ENCODE assay signal across 1 cellular context in the genomic region with DNA sequence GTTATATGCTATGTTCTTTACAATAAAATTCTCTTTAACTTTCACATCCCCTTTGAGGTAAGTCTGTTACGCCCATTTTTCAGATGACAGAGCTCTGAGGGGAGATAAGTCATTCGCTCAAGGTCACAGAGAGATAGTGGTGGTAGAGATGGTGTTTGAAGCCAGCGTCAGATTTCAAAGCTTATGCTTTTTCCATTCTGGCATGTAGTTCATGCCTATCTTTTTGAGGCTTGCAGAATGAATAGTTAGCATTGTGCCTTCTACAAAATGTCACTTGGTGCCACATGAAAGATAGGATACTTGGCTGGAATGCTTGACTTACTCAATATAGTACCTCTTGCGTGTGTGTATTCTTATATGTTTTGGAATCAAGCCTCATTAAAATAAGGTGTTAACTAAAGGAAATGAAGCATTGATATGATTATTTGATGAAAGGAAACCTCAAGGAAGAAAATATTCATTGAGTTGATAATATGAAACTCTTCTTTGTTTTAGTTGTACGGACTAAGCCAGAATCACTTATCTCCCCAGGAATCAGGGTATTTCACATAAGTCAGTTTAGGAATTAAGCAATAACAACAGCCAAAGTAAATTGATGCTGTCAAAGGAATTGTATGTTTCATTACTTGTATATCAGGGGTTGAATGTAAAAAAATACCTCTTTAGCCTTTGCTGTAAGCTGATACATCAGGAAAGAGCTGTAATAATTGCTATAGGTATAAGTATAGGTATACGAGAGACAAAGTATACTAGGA.
TF ChIP-seq lines count a peak whose summit lies in the region.

No MANE protein-coding gene starts in this region.

TF ChIP-seq in HepG2, 621 proteins besides CTCF, POLR2A, EP300 and RAD21 (continued from another document and continues in another):
- TF ChIP-seq, protein P1, sequence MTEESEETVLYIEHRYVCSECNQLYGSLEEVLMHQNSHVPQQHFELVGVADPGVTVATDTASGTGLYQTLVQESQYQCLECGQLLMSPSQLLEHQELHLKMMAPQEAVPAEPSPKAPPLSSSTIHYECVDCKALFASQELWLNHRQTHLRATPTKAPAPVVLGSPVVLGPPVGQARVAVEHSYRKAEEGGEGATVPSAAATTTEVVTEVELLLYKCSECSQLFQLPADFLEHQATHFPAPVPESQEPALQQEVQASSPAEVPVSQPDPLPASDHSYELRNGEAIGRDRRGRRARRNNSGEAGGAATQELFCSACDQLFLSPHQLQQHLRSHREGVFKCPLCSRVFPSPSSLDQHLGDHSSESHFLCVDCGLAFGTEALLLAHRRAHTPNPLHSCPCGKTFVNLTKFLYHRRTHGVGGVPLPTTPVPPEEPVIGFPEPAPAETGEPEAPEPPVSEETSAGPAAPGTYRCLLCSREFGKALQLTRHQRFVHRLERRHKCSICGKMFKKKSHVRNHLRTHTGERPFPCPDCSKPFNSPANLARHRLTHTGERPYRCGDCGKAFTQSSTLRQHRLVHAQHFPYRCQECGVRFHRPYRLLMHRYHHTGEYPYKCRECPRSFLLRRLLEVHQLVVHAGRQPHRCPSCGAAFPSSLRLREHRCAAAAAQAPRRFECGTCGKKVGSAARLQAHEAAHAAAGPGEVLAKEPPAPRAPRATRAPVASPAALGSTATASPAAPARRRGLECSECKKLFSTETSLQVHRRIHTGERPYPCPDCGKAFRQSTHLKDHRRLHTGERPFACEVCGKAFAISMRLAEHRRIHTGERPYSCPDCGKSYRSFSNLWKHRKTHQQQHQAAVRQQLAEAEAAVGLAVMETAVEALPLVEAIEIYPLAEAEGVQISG (CRISPR knock-in tag; IDR thresholded peaks at IDR 0.05) = no peak
- TF ChIP-seq ZNF33B (CRISPR knock-in tag; IDR thresholded peaks at IDR 0.05) (no peak), ZNF274 (CRISPR knock-in tag; IDR thresholded peaks at IDR 0.05) (no peak), ZNF883 (CRISPR knock-in tag; IDR thresholded peaks at IDR 0.05; ENCODE audit: not compliant biosample characterization) (no peak), SMC3 (IDR thresholded peaks at IDR 0.05; ENCODE audit: low read length) (no peak), ZNF790 (CRISPR knock-in tag; IDR thresholded peaks at IDR 0.05; ENCODE audit: borderline replicate concordance) (no peak), ZNF775 (CRISPR knock-in tag; IDR thresholded peaks at IDR 0.05; ENCODE audit: borderline replicate concordance) (no peak), ZNF101 (CRISPR knock-in tag; IDR thresholded peaks at IDR 0.05; ENCODE audit: borderline replicate concordance, low read depth) (no peak), POGZ (CRISPR knock-in tag; IDR thresholded peaks at IDR 0.05) (peak; percentile 84), CBFB (CRISPR knock-in tag; IDR thresholded peaks at IDR 0.05) (peak; percentile 69; the same call in 1 of the 2 replicates), ZNF841 (CRISPR knock-in tag; IDR thresholded peaks at IDR 0.05; ENCODE audit: borderline replicate concordance) (no peak), STAG1 (CRISPR knock-in tag; IDR thresholded peaks at IDR 0.05) (peak; percentile 10; the same call in 1 of the 2 replicates), CCAR2 (optimal IDR thresholded peaks at IDR 0.05; ENCODE audit: low read depth, low read length) (no peak), ZBTB38 (CRISPR knock-in tag; IDR thresholded peaks at IDR 0.05) (no peak), KLF13 (CRISPR knock-in tag; IDR thresholded peaks at IDR 0.05) (no peak), ZBTB7A (CRISPR knock-in tag; IDR thresholded peaks at IDR 0.05) (no peak), ZNF33A (CRISPR knock-in tag; IDR thresholded peaks at IDR 0.05; ENCODE audit: borderline replicate concordance) (no peak), ESRRA (CRISPR knock-in tag; IDR thresholded peaks at IDR 0.05; ENCODE audit: low read depth) (peak; percentile 99), MZF1 (CRISPR knock-in tag; IDR thresholded peaks at IDR 0.05; ENCODE audit: borderline replicate concordance) (no peak), ZNF543 (CRISPR knock-in tag; IDR thresholded peaks at IDR 0.05) (peak; percentile 42; the same call in 1 of the 2 replicates), ZNF251 (CRISPR knock-in tag; IDR thresholded peaks at IDR 0.05) (no peak), CHD4 (IDR thresholded peaks at IDR 0.05; ENCODE audit: borderline replicate concordance, low read length) (peak; percentile 80; the same call in 1 of the 2 replicates), ZNF772 (CRISPR knock-in tag; IDR thresholded peaks at IDR 0.05) (no peak)
- TF ChIP-seq, protein P2, sequence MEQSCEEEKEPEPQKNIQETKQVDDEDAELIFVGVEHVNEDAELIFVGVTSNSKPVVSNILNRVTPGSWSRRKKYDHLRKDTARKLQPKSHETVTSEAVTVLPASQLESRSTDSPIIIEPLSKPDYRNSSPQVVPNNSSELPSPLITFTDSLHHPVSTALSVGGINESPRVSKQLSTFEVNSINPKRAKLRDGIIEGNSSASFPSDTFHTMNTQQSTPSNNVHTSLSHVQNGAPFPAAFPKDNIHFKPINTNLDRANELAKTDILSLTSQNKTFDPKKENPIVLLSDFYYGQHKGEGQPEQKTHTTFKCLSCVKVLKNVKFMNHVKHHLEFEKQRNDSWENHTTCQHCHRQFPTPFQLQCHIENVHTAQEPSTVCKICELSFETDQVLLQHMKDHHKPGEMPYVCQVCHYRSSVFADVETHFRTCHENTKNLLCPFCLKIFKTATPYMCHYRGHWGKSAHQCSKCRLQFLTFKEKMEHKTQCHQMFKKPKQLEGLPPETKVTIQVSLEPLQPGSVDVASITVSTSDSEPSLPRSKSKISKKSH (CRISPR knock-in tag; IDR thresholded peaks at IDR 0.05; ENCODE audit: borderline replicate concordance) = no peak
- TF ChIP-seq, protein P3, sequence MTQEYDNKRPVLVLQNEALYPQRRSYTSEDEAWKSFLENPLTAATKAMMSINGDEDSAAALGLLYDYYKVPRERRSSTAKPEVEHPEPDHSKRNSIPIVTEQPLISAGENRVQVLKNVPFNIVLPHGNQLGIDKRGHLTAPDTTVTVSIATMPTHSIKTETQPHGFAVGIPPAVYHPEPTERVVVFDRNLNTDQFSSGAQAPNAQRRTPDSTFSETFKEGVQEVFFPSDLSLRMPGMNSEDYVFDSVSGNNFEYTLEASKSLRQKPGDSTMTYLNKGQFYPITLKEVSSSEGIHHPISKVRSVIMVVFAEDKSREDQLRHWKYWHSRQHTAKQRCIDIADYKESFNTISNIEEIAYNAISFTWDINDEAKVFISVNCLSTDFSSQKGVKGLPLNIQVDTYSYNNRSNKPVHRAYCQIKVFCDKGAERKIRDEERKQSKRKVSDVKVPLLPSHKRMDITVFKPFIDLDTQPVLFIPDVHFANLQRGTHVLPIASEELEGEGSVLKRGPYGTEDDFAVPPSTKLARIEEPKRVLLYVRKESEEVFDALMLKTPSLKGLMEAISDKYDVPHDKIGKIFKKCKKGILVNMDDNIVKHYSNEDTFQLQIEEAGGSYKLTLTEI (CRISPR knock-in tag; conservative IDR thresholded peaks at IDR 0.05) = no peak
- TF ChIP-seq, protein P4, sequence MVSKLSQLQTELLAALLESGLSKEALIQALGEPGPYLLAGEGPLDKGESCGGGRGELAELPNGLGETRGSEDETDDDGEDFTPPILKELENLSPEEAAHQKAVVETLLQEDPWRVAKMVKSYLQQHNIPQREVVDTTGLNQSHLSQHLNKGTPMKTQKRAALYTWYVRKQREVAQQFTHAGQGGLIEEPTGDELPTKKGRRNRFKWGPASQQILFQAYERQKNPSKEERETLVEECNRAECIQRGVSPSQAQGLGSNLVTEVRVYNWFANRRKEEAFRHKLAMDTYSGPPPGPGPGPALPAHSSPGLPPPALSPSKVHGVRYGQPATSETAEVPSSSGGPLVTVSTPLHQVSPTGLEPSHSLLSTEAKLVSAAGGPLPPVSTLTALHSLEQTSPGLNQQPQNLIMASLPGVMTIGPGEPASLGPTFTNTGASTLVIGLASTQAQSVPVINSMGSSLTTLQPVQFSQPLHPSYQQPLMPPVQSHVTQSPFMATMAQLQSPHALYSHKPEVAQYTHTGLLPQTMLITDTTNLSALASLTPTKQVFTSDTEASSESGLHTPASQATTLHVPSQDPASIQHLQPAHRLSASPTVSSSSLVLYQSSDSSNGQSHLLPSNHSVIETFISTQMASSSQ (IDR thresholded peaks at IDR 0.05; ENCODE audit: low read depth) = 0 out of 2 replicates have a peak, but pooled peaks have one; percentile 23
- TF ChIP-seq, protein P4 (CRISPR knock-in tag; IDR thresholded peaks at IDR 0.05; ENCODE audit: borderline replicate concordance) = peak; percentile 87; the same call in 1 of the 2 replicates
- TF ChIP-seq, protein P5, sequence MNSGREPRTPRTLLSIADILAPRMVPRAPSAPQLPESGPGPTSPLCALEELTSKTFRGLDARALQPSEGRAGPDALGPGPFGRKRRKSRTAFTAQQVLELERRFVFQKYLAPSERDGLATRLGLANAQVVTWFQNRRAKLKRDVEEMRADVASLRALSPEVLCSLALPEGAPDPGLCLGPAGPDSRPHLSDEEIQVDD (CRISPR knock-in tag; IDR thresholded peaks at IDR 0.05; ENCODE audit: borderline replicate concordance) = no peak
- TF ChIP-seq, protein P6, sequence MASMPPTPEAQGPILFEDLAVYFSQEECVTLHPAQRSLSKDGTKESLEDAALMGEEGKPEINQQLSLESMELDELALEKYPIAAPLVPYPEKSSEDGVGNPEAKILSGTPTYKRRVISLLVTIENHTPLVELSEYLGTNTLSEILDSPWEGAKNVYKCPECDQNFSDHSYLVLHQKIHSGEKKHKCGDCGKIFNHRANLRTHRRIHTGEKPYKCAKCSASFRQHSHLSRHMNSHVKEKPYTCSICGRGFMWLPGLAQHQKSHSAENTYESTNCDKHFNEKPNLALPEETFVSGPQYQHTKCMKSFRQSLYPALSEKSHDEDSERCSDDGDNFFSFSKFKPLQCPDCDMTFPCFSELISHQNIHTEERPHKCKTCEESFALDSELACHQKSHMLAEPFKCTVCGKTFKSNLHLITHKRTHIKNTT (CRISPR knock-in tag; IDR thresholded peaks at IDR 0.05) = no peak
- TF ChIP-seq, protein P7, sequence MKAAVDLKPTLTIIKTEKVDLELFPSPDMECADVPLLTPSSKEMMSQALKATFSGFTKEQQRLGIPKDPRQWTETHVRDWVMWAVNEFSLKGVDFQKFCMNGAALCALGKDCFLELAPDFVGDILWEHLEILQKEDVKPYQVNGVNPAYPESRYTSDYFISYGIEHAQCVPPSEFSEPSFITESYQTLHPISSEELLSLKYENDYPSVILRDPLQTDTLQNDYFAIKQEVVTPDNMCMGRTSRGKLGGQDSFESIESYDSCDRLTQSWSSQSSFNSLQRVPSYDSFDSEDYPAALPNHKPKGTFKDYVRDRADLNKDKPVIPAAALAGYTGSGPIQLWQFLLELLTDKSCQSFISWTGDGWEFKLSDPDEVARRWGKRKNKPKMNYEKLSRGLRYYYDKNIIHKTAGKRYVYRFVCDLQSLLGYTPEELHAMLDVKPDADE (CRISPR knock-in tag; IDR thresholded peaks at IDR 0.05) = no peak
- TF ChIP-seq, protein P8, sequence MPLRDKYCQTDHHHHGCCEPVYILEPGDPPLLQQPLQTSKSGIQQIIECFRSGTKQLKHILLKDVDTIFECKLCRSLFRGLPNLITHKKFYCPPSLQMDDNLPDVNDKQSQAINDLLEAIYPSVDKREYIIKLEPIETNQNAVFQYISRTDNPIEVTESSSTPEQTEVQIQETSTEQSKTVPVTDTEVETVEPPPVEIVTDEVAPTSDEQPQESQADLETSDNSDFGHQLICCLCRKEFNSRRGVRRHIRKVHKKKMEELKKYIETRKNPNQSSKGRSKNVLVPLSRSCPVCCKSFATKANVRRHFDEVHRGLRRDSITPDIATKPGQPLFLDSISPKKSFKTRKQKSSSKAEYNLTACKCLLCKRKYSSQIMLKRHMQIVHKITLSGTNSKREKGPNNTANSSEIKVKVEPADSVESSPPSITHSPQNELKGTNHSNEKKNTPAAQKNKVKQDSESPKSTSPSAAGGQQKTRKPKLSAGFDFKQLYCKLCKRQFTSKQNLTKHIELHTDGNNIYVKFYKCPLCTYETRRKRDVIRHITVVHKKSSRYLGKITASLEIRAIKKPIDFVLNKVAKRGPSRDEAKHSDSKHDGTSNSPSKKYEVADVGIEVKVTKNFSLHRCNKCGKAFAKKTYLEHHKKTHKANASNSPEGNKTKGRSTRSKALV (CRISPR knock-in tag; IDR thresholded peaks at IDR 0.05) = peak; percentile 33; the same call in 1 of the 2 replicates
- TF ChIP-seq, protein P9, sequence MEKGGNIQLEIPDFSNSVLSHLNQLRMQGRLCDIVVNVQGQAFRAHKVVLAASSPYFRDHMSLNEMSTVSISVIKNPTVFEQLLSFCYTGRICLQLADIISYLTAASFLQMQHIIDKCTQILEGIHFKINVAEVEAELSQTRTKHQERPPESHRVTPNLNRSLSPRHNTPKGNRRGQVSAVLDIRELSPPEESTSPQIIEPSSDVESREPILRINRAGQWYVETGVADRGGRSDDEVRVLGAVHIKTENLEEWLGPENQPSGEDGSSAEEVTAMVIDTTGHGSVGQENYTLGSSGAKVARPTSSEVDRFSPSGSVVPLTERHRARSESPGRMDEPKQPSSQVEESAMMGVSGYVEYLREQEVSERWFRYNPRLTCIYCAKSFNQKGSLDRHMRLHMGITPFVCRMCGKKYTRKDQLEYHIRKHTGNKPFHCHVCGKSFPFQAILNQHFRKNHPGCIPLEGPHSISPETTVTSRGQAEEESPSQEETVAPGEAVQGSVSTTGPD (CRISPR knock-in tag; IDR thresholded peaks at IDR 0.05) = no peak
